In the genomic region with DNA sequence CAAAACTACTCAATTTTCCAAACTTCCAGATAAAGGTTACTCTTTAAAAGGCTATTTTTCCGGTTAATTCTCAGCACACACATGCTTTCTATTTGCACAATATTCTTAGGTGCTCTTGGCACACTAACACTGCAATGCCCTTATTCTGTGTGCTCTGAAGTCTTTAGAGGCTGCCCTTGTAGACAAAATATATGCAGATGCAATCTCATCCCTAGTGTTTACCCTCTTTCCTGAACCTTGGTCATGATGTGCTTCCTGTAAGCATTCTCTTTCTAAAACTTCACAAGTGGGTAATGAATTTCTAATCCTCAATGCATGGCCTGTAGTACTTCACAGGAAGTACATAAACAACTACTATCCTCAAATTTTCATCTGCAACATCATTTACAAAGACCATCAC, we compare ENCODE assay signal across 39 cellular contexts. TPM values are rescaled to one million over a fixed set of nuclear protein-coding genes. Genes with fewer than 3 reads are reported as not detected.
"Had no signal": no experiment of that assay in that cellular context is flagged by ENCODE, and none has a peak within 500 bp of the region (broad histone marks: within the 10 kb centered on the region; RNA-seq: fewer than 3 reads in every experiment).

No MANE protein-coding gene starts in this region.

- H3K36me3 Mint-ChIP-seq: activated CD8-positive, alpha-beta memory T cell treated with anti-CD3 and anti-CD28 coated beads, Interleukin-2, amount 10 ng/mL, durations not matched to agents 7 days and 5 days; activated naive CD4-positive, alpha-beta T cell treated with anti-CD3 and anti-CD28 coated beads, Interleukin-2, amount 10 ng/mL, durations not matched to agents 7 days and 5 days; activated naive CD4-positive, alpha-beta T cell treated with anti-CD3 and anti-CD28 coated beads, Interleukin-2, amount 50 U/mL, for 24 hours; activated naive CD8-positive, alpha-beta T cell had no signal

- H3K27me3 ChIP-seq: adrenal gland, body of pancreas, brain microvascular endothelial cell, breast epithelium had no signal

- H3K4me1 ChIP-seq: adrenal gland had no signal

- H3K27ac ChIP-seq: adrenal gland, body of pancreas, brain microvascular endothelial cell, breast epithelium, WERI-Rb-1 had no signal

- DNase-seq: activated CD4-positive, alpha-beta memory T cell treated with anti-CD3 and anti-CD28 coated beads, Interleukin-2, amount 10 ng/mL, durations not matched to agents 7 days and 5 days; activated CD4-positive, alpha-beta T cell treated with anti-CD3 and anti-CD28 coated beads for 1 hour; activated CD4-positive, alpha-beta T cell treated with anti-CD3 and anti-CD28 coated beads for 36 hours; activated CD4-positive, alpha-beta T cell treated with anti-CD3 and anti-CD28 coated beads for 48 hours; activated CD4-positive, alpha-beta T cell treated with anti-CD3 and anti-CD28 coated beads, Interleukin-2, amount 10 ng/mL, durations not matched to agents 7 days and 5 days; activated CD4-positive, alpha-beta T cell treated with anti-CD3 and anti-CD28 coated beads, Interleukin-2, amount 50 U/mL, for 48 hours; activated CD4-positive, CD25-positive, alpha-beta regulatory T cell; activated CD8-positive, alpha-beta memory T cell treated with anti-CD3 and anti-CD28 coated beads for 24 hours; activated CD8-positive, alpha-beta memory T cell treated with anti-CD3 and anti-CD28 coated beads, Interleukin-2, amount 10 ng/mL, durations not matched to agents 7 days and 5 days; activated CD8-positive, alpha-beta memory T cell treated with anti-CD3 and anti-CD28 coated beads, Interleukin-2, amount 50 U/mL, for 48 hours; activated CD8-positive, alpha-beta T cell treated with anti-CD3 and anti-CD28 coated beads, Interleukin-2, amount 10 ng/mL, durations not matched to agents 7 days and 5 days; activated effector memory CD4-positive, alpha-beta T cell treated with Interleukin-2 at 50 U/mL for 16 hours; activated gamma-delta T cell; activated naive CD4-positive, alpha-beta T cell treated with anti-CD3 and anti-CD28 coated beads, Interleukin-2, amount 10 ng/mL, durations not matched to agents 7 days and 5 days; activated naive CD4-positive, alpha-beta T cell treated with Interleukin-2 at 50 U/mL for 16 hours; activated T-cell treated with anti-CD3 and anti-CD28 coated beads, Interleukin-2, amount 50 U/mL, for 24 hours; activated T-cell treated with anti-CD3 and anti-CD28 coated beads, Interleukin-2, amount 50 U/mL, for 48 hours; adrenal gland; amniotic stem cell; aorta; body of pancreas; brain microvascular endothelial cell; central memory CD4-positive, alpha-beta T cell; T-cell; T-helper 17 cell; T1000; WERI-Rb-1 had no signal

- H3K9me3 ChIP-seq: adrenal gland, body of pancreas had no signal

- FAIRE-seq: astrocyte, TTC549 had no signal

- H3K27me3 Mint-ChIP-seq: activated CD4-positive, alpha-beta T cell treated with anti-CD3 and anti-CD28 coated beads for 36 hours; T-helper 17 cell had no signal

- H3K4me3 ChIP-seq: adrenal gland, body of pancreas, breast epithelium had no signal

- H3K36me3 ChIP-seq: adrenal gland, brain microvascular endothelial cell, breast epithelium, WERI-Rb-1 had no signal

- H3K27ac Mint-ChIP-seq: activated CD4-positive, alpha-beta memory T cell treated with anti-CD3 and anti-CD28 coated beads, Interleukin-2, amount 10 ng/mL, durations not matched to agents 7 days and 5 days; activated CD4-positive, alpha-beta T cell treated with anti-CD3 and anti-CD28 coated beads for 36 hours; activated CD4-positive, alpha-beta T cell treated with anti-CD3 and anti-CD28 coated beads, Interleukin-2, amount 10 ng/mL, durations not matched to agents 7 days and 5 days; activated CD8-positive, alpha-beta memory T cell treated with anti-CD3 and anti-CD28 coated beads, Interleukin-2, amount 10 ng/mL, durations not matched to agents 7 days and 5 days; activated CD8-positive, alpha-beta T cell treated with anti-CD3 and anti-CD28 coated beads, Interleukin-2, amount 10 ng/mL, durations not matched to agents 7 days and 5 days; activated naive CD4-positive, alpha-beta T cell treated with anti-CD3 and anti-CD28 coated beads, Interleukin-2, amount 10 ng/mL, durations not matched to agents 7 days and 5 days; activated naive CD4-positive, alpha-beta T cell treated with anti-CD3 and anti-CD28 coated beads, Interleukin-2, amount 50 U/mL, for 24 hours; activated naive CD8-positive, alpha-beta T cell; activated T-cell treated with anti-CD3 and anti-CD28 coated beads, Interleukin-2, amount 50 U/mL, for 24 hours; activated T-helper 2 cell treated with anti-CD3 and anti-CD28 coated beads, Interferon-gamma antibody, Interleukin-2, Interleukin-4, amounts not matched to agents 10 μg/mL and 5 μg/mL and 100 μg/mL, durations not matched to agents 14 hours and 24 hours and 36 hours; T-cell; T-helper 17 cell; WTC11 had no signal

- H3K4me3 Mint-ChIP-seq: activated CD4-positive, alpha-beta memory T cell treated with anti-CD3 and anti-CD28 coated beads, Interleukin-2, amount 10 ng/mL, durations not matched to agents 7 days and 5 days; activated CD4-positive, alpha-beta T cell treated with anti-CD3 and anti-CD28 coated beads for 36 hours; activated CD4-positive, alpha-beta T cell treated with anti-CD3 and anti-CD28 coated beads, Interleukin-2, amount 10 ng/mL, durations not matched to agents 7 days and 5 days; activated CD8-positive, alpha-beta memory T cell treated with anti-CD3 and anti-CD28 coated beads, Interleukin-2, amount 10 ng/mL, durations not matched to agents 7 days and 5 days; activated CD8-positive, alpha-beta T cell treated with anti-CD3 and anti-CD28 coated beads, Interleukin-2, amount 10 ng/mL, durations not matched to agents 7 days and 5 days; activated naive CD4-positive, alpha-beta T cell treated with anti-CD3 and anti-CD28 coated beads, Interleukin-2, amount 10 ng/mL, durations not matched to agents 7 days and 5 days; activated naive CD4-positive, alpha-beta T cell treated with anti-CD3 and anti-CD28 coated beads, Interleukin-2, amount 50 U/mL, for 24 hours; activated naive CD8-positive, alpha-beta T cell; activated T-cell treated with anti-CD3 and anti-CD28 coated beads, Interleukin-2, amount 50 U/mL, for 24 hours; T-cell; T-helper 17 cell; WTC11 had no signal

- ATAC-seq: activated CD4-positive, alpha-beta T cell treated with anti-CD3 and anti-CD28 coated beads for 36 hours; activated CD4-positive, CD25-positive, alpha-beta regulatory T cell treated with anti-CD3 and anti-CD28 coated beads, Interleukin-2, amount 50 U/mL, for 24 hours; activated CD8-positive, alpha-beta memory T cell treated with anti-CD3 and anti-CD28 coated beads, Interleukin-2, amount 10 ng/mL, durations not matched to agents 7 days and 5 days; activated CD8-positive, alpha-beta T cell treated with anti-CD3 and anti-CD28 coated beads, Interleukin-2, amount 10 ng/mL, durations not matched to agents 7 days and 5 days; body of pancreas; T-cell; T-helper 17 cell; WTC11 had no signal

- H3K4me1 Mint-ChIP-seq: activated naive CD4-positive, alpha-beta T cell treated with anti-CD3 and anti-CD28 coated beads, Interleukin-2, amount 50 U/mL, for 24 hours had no signal

RNA-seq across cellular contexts. Expression of a gene that starts 41.1 kb away (rescaled TPM):
- total RNA-seq: activated CD4-positive, alpha-beta memory T cell treated with anti-CD3 and anti-CD28 coated beads, Interleukin-2, amount 10 ng/mL, durations not matched to agents 7 days and 5 days; activated CD4-positive, alpha-beta T cell treated with anti-CD3 and anti-CD28 coated beads for 36 hours; activated CD8-positive, alpha-beta memory T cell treated with anti-CD3 and anti-CD28 coated beads, Interleukin-2, amount 10 ng/mL, durations not matched to agents 7 days and 5 days; activated CD8-positive, alpha-beta T cell treated with anti-CD3 and anti-CD28 coated beads, Interleukin-2, amount 10 ng/mL, durations not matched to agents 7 days and 5 days; activated T-helper 2 cell treated with anti-CD3 and anti-CD28 coated beads, Interferon-gamma antibody, Interleukin-2, Interleukin-4, amounts not matched to agents 10 μg/mL and 5 μg/mL and 100 μg/mL, durations not matched to agents 14 hours and 24 hours and 36 hours; aorta; astrocyte; cardiac septum; cerebellum; T-cell; T-helper 1 cell treated with Interleukin-12 subunit alpha and Interleukin-12 subunit beta and Interleukin-4 antibody, amounts not matched to agents 30 ng/mL and 1 ng/mL, for 36 hours; T-helper 17 cell; T-helper 2 cell treated with Interferon-gamma antibody and Interleukin-4, amounts not matched to agents 100 ng/mL and 5 ng/mL, for 36 hours had no signal
- polyA plus RNA-seq: aorta had no signal
